In genomic region chrX:154490414-154491083, GRCh38 we compare ENCODE assay signal across 8 cellular contexts. TPM values are rescaled to one million over a fixed set of nuclear protein-coding genes. Genes with fewer than 3 reads are reported as not detected.
DNase-seq lines count a peak whose midpoint lies in the region; ATAC-seq and FAIRE-seq lines count a peak whose summit lies in the region.

Gene SLC10A3 (minus strand): TSS chrX:154490629. CDS start chrX:154488940, 1,689 bp downstream.

- peak; percentile 83 for DNase-seq in COR-L47 (lab: John Stamatoyannopoulos, UW)
- DNase-seq in HTR-8/SVneo (ENCODE audit: insufficient read length, low spot score), result peak; percentile 87
- peak; percentile 77 for DNase-seq in NOMO-1 treated with DMSO at 0.1 percent for 48 hours (lab: John Stamatoyannopoulos, UW; ENCODE audit: unreplicated experiment)
- peak; percentile 71 to 77 for DNase-seq in activated CD8-positive, alpha-beta memory T cell treated with anti-CD3 and anti-CD28 coated beads for 4 hours (ENCODE audit: low read depth in 2 of 2)
- DNase-seq in effector memory CD4-positive, alpha-beta T cell, result peak; percentile 86 to 87 (median 87)
- DNase-seq in lung microvascular endothelial cell (ENCODE audit: low read depth in 2 of 2), result peak; percentile 93 to 96
- peak; percentile 74 to 77 (median 75) for DNase-seq in stimulated activated CD4-positive, alpha-beta T cell treated with anti-CD3 and anti-CD28 coated beads, TNF-alpha, amount 100 ng/mL, for 4 hours (ENCODE audit: low read depth in 3 of 3)

- no peaks in the 10 kb centered on the region for H3K27me3 ChIP-seq in effector memory CD4-positive, alpha-beta T cell (replicated peaks; ENCODE audit: control insufficient read depth, insufficient read depth, low read length, poor library complexity, severe bottlenecking)

- peaks cover 5% of the 10 kb centered on the region for H3K4me1 ChIP-seq in effector memory CD4-positive, alpha-beta T cell (ENCODE audit: control insufficient read depth, insufficient read depth, low read length, poor library complexity, severe bottlenecking)

- H3K27ac ChIP-seq in effector memory CD4-positive, alpha-beta T cell (ENCODE audit: insufficient read depth, low read length, poor library complexity, severe bottlenecking), result peak within 1 kb of the TSS; percentile 78

- peak within 1 kb of the TSS; percentile 53 for H3K4me3 ChIP-seq in effector memory CD4-positive, alpha-beta T cell (ENCODE audit: insufficient read depth, low read depth, low read length, poor library complexity, severe bottlenecking)

- no peak for FAIRE-seq in HTR-8/SVneo (lab: Jason Lieb, UNC)

- peak; percentile 76 for ATAC-seq in GM21381 (IDR thresholded peaks at IDR 0.05; ENCODE audit: unreplicated experiment)

- H3K9me3 ChIP-seq in effector memory CD4-positive, alpha-beta T cell (ENCODE audit: control insufficient read depth, low read length), result no peaks in the 10 kb centered on the region

- H3K36me3 ChIP-seq in effector memory CD4-positive, alpha-beta T cell (ENCODE audit: control insufficient read depth, insufficient read depth, low read length), result no peaks in the 10 kb centered on the region

RNA-seq across cellular contexts. Expression of gene SLC10A3, which starts in this region (rescaled TPM):
- 8.5 and 14.7 TPM in 2 replicates for total RNA-seq in lung microvascular endothelial cell

Comparison
In these comparisons a context has a peak if more than half of its experiments do, and no peak if none do; other contexts are left out.
1. Peak in every context shown above with its lines: DNase-seq, ATAC-seq, H3K4me3 ChIP-seq and H3K27ac ChIP-seq.